Comparison of ENCODE assay signal across 8 cellular contexts in the genomic region with DNA sequence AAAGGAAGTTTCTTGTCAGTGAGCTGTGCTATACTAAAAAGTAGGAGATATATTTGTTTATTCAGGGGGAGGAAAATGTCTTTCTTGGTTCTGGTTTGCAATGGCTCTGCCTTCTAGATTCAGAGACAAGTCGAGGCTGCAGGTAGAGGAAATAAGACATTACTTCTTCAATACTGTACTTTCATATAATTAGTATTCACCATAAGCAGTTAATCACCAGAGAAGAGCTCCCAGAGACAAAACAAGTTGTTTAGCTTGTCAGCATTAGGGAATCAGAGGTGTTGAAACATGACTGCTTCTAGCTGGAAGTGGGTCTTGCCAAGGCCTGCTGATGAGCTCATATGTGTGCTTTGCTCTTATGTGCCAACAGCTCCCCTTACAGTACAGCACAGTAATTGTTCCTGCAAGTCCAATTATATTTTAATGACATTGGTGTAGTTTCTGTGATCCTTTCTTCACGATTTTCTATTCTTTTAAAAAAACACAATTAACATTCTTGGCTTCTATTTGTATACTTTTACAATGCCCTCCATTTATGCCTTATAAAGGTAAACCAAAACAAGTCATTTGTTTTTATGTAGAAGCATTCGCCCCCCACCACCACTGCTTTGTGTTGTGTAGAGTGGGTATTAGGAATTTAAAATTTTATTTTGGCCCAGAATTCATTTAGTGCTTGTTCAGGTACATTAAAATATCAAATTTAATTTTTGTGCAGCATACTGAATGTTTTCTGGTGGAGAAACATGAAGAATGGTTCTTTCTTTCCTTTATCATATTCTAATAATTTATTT.
DNase-seq lines count a peak whose midpoint lies in the region; ATAC-seq, FAIRE-seq and TF ChIP-seq lines count a peak whose summit lies in the region.

No MANE protein-coding gene starts in this region.

- H3K27me3 ChIP-seq in HCT116 (ENCODE audit: insufficient read depth, low read length) (no peaks in the 10 kb centered on the region), K562 (ENCODE audit: control insufficient read depth in 2 of 2, insufficient read depth in 2 of 2, low read length in 2 of 2) (no peaks in the 10 kb centered on the region)

- H3K79me2 ChIP-seq in HCT116 (ENCODE audit: insufficient read depth, low read length) (no peaks in the 10 kb centered on the region), K562 (ENCODE audit: control insufficient read depth, insufficient read depth, low read length) (no peaks in the 10 kb centered on the region)

- TF ChIP-seq EP300 in K562 (IDR thresholded peaks at IDR 0.05; ENCODE audit: low read length), result no peak

- TF ChIP-seq CTCF in HCT116 (IDR thresholded peaks at IDR 0.05 in 2 of 3, conservative IDR thresholded peaks at IDR 0.05 in 1 of 3; ENCODE audit: borderline replicate concordance in 1 of 3, insufficient read depth in 1 of 3, low read depth in 2 of 3, low read length in 2 of 3) (peak; percentile 51 to 73 (median 67)), K562 (IDR thresholded peaks at IDR 0.05 in 2 of 3, conservative IDR thresholded peaks at IDR 0.05 in 1 of 3; ENCODE audit: insufficient read depth in 2 of 3, low read depth in 1 of 3, low read length in 3 of 3) (peak; percentile 65 to 92 (median 78))

- ATAC-seq in HCT116, result peak; percentile 93
- peak; percentile 98 for ATAC-seq in K562

- no TSS peak for BruUV-seq in HCT116 (replicated peaks; lab: Mats Ljungman, UMichigan)
- BruUV-seq in K562 (replicated peaks; lab: Mats Ljungman, UMichigan), result no TSS peak

- H3K4me2 ChIP-seq in HCT116 (ENCODE audit: low read length) (no peak overlapping the region), K562 (ENCODE audit: insufficient read depth, low read length) (no peak overlapping the region)

- no peak overlapping the region for H3K9ac ChIP-seq in HCT116 (ENCODE audit: low read length)
- H3K9ac ChIP-seq in K562 (ENCODE audit: insufficient read depth in 1 of 2, low read depth in 2 of 2, low read length in 2 of 2), result no peak overlapping the region

- no peak overlapping the region for H3K27ac ChIP-seq in HCT116 (ENCODE audit: low read depth, low read length)
- peak overlapping the region; percentile 25; the same call in 1 of the 3 replicates for H3K27ac ChIP-seq in K562 (ENCODE audit: extremely low read depth, low read depth, low read length)

- in situ Hi-C loops in K562 (cut with MboI), result loop anchor here (25.0 kb wide), 1 partner anchor 654 kb away; no protein-coding TSS in a partner anchor

- TF ChIP-seq RAD21 in HCT116 (IDR thresholded peaks at IDR 0.05; ENCODE audit: low read depth), result peak; percentile 88
- peak; percentile 94 to 95 for TF ChIP-seq RAD21 in K562 (CRISPR knock-in tag; conservative IDR thresholded peaks at IDR 0.05 in 1 of 2, IDR thresholded peaks at IDR 0.05 in 1 of 2)

- no peaks in the 10 kb centered on the region for H3K36me3 ChIP-seq in HCT116 (ENCODE audit: control insufficient read depth in 1 of 2, insufficient read depth in 2 of 2, low read length in 2 of 2)
- H3K36me3 ChIP-seq in K562 (ENCODE audit: control insufficient read depth, insufficient read depth, low read length), result no peaks in the 10 kb centered on the region

- no peak for TF ChIP-seq POLR2A in HCT116 (IDR thresholded peaks at IDR 0.05; ENCODE audit: borderline replicate concordance, extremely low read depth, insufficient read depth, insufficient read length)
- no peak for TF ChIP-seq POLR2A in K562 (conservative IDR thresholded peaks at IDR 0.05)

- DNase-seq in stimulated activated CD4-positive, alpha-beta T cell treated with anti-CD3 and anti-CD28 coated beads, Interleukin-1b, Interleukin-23, amount 100 ng/mL, for 48 hours, result peak; percentile 10
- no peak for DNase-seq in stimulated activated CD4-positive, alpha-beta T cell treated with anti-CD3 and anti-CD28 coated beads, Interleukin-4, amount 100 ng/mL, for 1 hour
- DNase-seq in HCT116 (ENCODE audit: low read depth, low spot score), result peak; percentile 59
- DNase-seq in LoVo (ENCODE audit: low spot score), result peak; percentile 66
- peak; percentile 93 for DNase-seq in RKO (ENCODE audit: low spot score)
- peak; percentile 19 to 76 (median 45) for DNase-seq in K562 (ENCODE audit: extremely low read depth in 1 of 4, low spot score in 3 of 4)
- DNase-seq in hypothalamus (lab: John Stamatoyannopoulos, UW), result peak in 35 of 51 donors; percentile 3 to 80 (median 38)
- peak; percentile 96 for DNase-seq in renal cortical epithelial cell (ENCODE audit: low read depth)

- no peaks in the 10 kb centered on the region for H3K9me2 ChIP-seq in HCT116 (ENCODE audit: insufficient read depth)

- intact Hi-C loops in HCT116 (cut with micrococcal nuclease), result loop anchor here (1.0 to 5.0 kb wide), 6 partner anchors 59 to 864 kb away; a partner anchor contains a TSS
- intact Hi-C loops in K562 (cut with micrococcal nuclease), result loop anchor here (1.0 to 5.0 kb wide), 7 partner anchors 59 to 741 kb away; a partner anchor contains a TSS

- no peaks in the 10 kb centered on the region for H3K9me1 ChIP-seq in K562 (ENCODE audit: control insufficient read depth, insufficient read depth, low read length)

- WGBS in K562 (ENCODE audit: insufficient coverage, low coverage, missing lambda C conversion rate), result 60% methylated on average over 3 of the region's 3 CpGs

- no peak overlapping the region for H3K4me3 ChIP-seq in HCT116 (replicated peaks in 1 of 2; ENCODE audit: low read depth in 1 of 2, low read length in 2 of 2)
- H3K4me3 ChIP-seq in K562, result no peak overlapping the region

- no peaks in the 10 kb centered on the region for H3K4me1 ChIP-seq in HCT116 (ENCODE audit: control insufficient read depth in 1 of 2, insufficient read depth in 2 of 2, low read length in 2 of 2)
- peaks cover 0 to 3% of the 10 kb centered on the region in 2 experiments; a peak in 2 of 5 replicates for H3K4me1 ChIP-seq in K562 (replicated peaks in 1 of 2; ENCODE audit: control insufficient read depth in 2 of 2, insufficient read depth in 2 of 2, low read length in 2 of 2)

- POLR2A ChIA-PET in HCT116 (lab: Charles Lee), result interaction anchor here (0.9 to 1.0 kb wide), 3 partner anchors 112 to 415 kb away, joined by 4 to 5 read pairs (median 4); a partner anchor contains a TSS
- POLR2A ChIA-PET in K562 (lab: Yijun Ruan, JAX), result interaction anchor here (0.6 kb wide), 1 partner anchor 499 kb away, joined by 3 read pairs; no protein-coding TSS in a partner anchor

- peak; percentile 97 for FAIRE-seq in K562 (lab: Jason Lieb, UNC)

- H2AFZ ChIP-seq in HCT116 (ENCODE audit: low read depth, low read length, poor library complexity, severe bottlenecking) (no peak overlapping the region), K562 (ENCODE audit: low read depth, low read length) (no peak overlapping the region; the same call in 1 of the 2 replicates)

- no peaks in the 10 kb centered on the region for H4K20me1 ChIP-seq in HCT116 (ENCODE audit: insufficient read depth)
- H4K20me1 ChIP-seq in K562 (replicated peaks; ENCODE audit: control insufficient read depth, insufficient read depth, low read length), result no peaks in the 10 kb centered on the region

- RAD21 ChIA-PET in HCT116 (lab: Charles Lee; ENCODE audit: low non-redundant PET in 1 of 2, low total read pairs in 2 of 2, uncharacterized antibody in 2 of 2, unreplicated experiment in 2 of 2), result interaction anchor here (0.5 to 1.5 kb wide), 5 partner anchors 16 to 415 kb away, joined by 3 to 4 read pairs (median 3); a partner anchor contains a TSS

- CTCF ChIA-PET in HCT116 (lab: Charles Lee), result interaction anchor here (0.8 to 3.5 kb wide), 23 partner anchors 11 to 864 kb away, joined by 3 to 41 read pairs (median 4); a partner anchor contains a TSS
- CTCF ChIA-PET in K562 (lab: Yijun Ruan, JAX; ENCODE audit: low intra/inter-chr PET ratio), result interaction anchor here (0.7 to 2.1 kb wide), 4 partner anchors 59 to 741 kb away, joined by 4 to 11 read pairs (median 6); no protein-coding TSS in a partner anchor

- H3K9me3 ChIP-seq in HCT116 (ENCODE audit: control insufficient read depth in 1 of 2, insufficient read depth in 1 of 2, low read depth in 1 of 2, low read length in 2 of 2) (no peaks in the 10 kb centered on the region), K562 (replicated peaks; ENCODE audit: control insufficient read depth, insufficient read depth, low read depth, low read length) (no peaks in the 10 kb centered on the region)

TF ChIP-seq in HCT116, 20 proteins besides CTCF, POLR2A, EP300 and RAD21 (continues in another document):
- TF ChIP-seq ZFX (IDR thresholded peaks at IDR 0.05), result no peak

TF ChIP-seq in K562, 482 proteins besides CTCF, POLR2A, EP300 and RAD21 (continues in another document):
- TF ChIP-seq ZEB2 (IDR thresholded peaks at IDR 0.05) (no peak), ZNF764 (CRISPR knock-in tag; IDR thresholded peaks at IDR 0.05; ENCODE audit: low read depth) (no peak), JUND (IDR thresholded peaks at IDR 0.05; ENCODE audit: borderline replicate concordance, low read depth, low read length) (peak; percentile 92), JUND (tag; IDR thresholded peaks at IDR 0.05; ENCODE audit: borderline replicate concordance, low read depth, low read length) (peak; percentile 93), CTBP1 (IDR thresholded peaks at IDR 0.05; ENCODE audit: borderline replicate concordance) (peak; percentile 26; the same call in 1 of the 2 replicates), CEBPG (CRISPR knock-in tag; IDR thresholded peaks at IDR 0.05) (no peak), CEBPG (tag; conservative IDR thresholded peaks at IDR 0.05 in 1 of 2, IDR thresholded peaks at IDR 0.05 in 1 of 2) (peak; percentile 68 to 75), PHB2 (IDR thresholded peaks at IDR 0.05; ENCODE audit: low read depth) (no peak), ILK (tag; IDR thresholded peaks at IDR 0.05; ENCODE audit: borderline replicate concordance, low read depth) (no peak), ZNF561 (CRISPR knock-in tag; conservative IDR thresholded peaks at IDR 0.05) (no peak), CCNT2 (IDR thresholded peaks at IDR 0.05; ENCODE audit: borderline replicate concordance, extremely low read depth, insufficient read length, low read depth, low read length) (no peak)
- TF ChIP-seq, protein P1, sequence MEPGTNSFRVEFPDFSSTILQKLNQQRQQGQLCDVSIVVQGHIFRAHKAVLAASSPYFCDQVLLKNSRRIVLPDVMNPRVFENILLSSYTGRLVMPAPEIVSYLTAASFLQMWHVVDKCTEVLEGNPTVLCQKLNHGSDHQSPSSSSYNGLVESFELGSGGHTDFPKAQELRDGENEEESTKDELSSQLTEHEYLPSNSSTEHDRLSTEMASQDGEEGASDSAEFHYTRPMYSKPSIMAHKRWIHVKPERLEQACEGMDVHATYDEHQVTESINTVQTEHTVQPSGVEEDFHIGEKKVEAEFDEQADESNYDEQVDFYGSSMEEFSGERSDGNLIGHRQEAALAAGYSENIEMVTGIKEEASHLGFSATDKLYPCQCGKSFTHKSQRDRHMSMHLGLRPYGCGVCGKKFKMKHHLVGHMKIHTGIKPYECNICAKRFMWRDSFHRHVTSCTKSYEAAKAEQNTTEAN (CRISPR knock-in tag; IDR thresholded peaks at IDR 0.05), result no peak
